Comparison of ENCODE assay signal across 25 cellular contexts in the genomic region with DNA sequence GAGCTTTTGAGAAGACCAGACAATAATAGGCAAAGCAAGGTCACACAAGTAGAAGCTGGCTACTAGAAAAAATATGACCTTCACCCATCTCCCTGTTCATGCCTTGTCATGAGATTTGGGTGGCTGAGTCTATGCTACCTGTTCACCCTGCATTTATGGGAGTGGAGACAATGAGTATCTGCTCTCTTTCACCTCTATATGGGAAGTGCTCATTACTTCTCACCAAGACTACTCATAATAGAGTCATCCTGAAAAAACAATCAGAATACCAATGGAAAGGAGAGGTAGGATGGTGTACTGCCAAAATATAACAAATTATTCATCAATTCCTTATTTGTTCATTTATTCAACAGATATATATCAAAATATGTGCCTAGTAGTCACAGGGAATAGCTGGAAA.
"Had no signal": no experiment of that assay in that cellular context is flagged by ENCODE, and none has a peak within 500 bp of the region (broad histone marks: within the 10 kb centered on the region; RNA-seq: fewer than 3 reads in every experiment).

No MANE protein-coding gene starts in this region.

- DNase-seq: dorsolateral prefrontal cortex; effector CD4-positive, alpha-beta T cell; gastrocnemius medialis; heart left ventricle; left colon; left ventricle myocardium superior; lower lobe of right lung; natural killer cell; occipital lobe; ovary; posterior cingulate gyrus; psoas muscle; right cardiac atrium; spleen; stimulated activated naive B cell treated with anti-CD40 and anti-IgM and Interleukin-4, amounts not matched to agents 10 μg/mL and 1 μg/mL and 100 μg/mL, for 72 hours; upper lobe of left lung had no signal

- H2AFZ ChIP-seq: hepatocyte had no signal

- H3K4me1 Mint-ChIP-seq: memory B cell; natural killer cell; stimulated activated naive B cell treated with anti-CD40 and anti-IgM and Interleukin-4, amounts not matched to agents 10 μg/mL and 1 μg/mL and 100 μg/mL, for 72 hours had no signal

- H3K27me3 Mint-ChIP-seq: memory B cell; stimulated activated naive B cell treated with anti-CD40 and anti-IgM and Interleukin-4, amounts not matched to agents 10 μg/mL and 1 μg/mL and 100 μg/mL, for 72 hours; stimulated activated naive CD8-positive, alpha-beta T cell treated with anti-CD3 and anti-CD28 coated beads, Interleukin-15, Interleukin-2, amounts not matched to agents 100 ng/mL and 50 ng/mL, for 24 hours had no signal

- H3K36me3 Mint-ChIP-seq: memory B cell; stimulated activated naive B cell treated with anti-CD40 and anti-IgM and Interleukin-4, amounts not matched to agents 10 μg/mL and 1 μg/mL and 100 μg/mL, for 72 hours had no signal

- H3K27ac ChIP-seq: dorsolateral prefrontal cortex, esophagus muscularis mucosa, gastrocnemius medialis, heart left ventricle, hepatocyte, lower lobe of right lung, ovary, psoas muscle, skin epidermis, spleen, thoracic aorta, tibial nerve, upper lobe of left lung had no signal

- H3K4me3 Mint-ChIP-seq: memory B cell; natural killer cell; stimulated activated naive B cell treated with anti-CD40 and anti-IgM and Interleukin-4, amounts not matched to agents 10 μg/mL and 1 μg/mL and 100 μg/mL, for 72 hours; stimulated activated naive CD8-positive, alpha-beta T cell treated with anti-CD3 and anti-CD28 coated beads, Interleukin-15, Interleukin-2, amounts not matched to agents 100 ng/mL and 50 ng/mL, for 24 hours had no signal

- H3K4me2 ChIP-seq: hepatocyte had no signal

- H3K27me3 ChIP-seq: dorsolateral prefrontal cortex, esophagus muscularis mucosa, gastrocnemius medialis, heart left ventricle, hepatocyte, ovary, spleen, tibial nerve, upper lobe of left lung had no signal

- FAIRE-seq: colon, urothelium cell line had no signal

- H3K4me1 ChIP-seq: esophagus muscularis mucosa, gastrocnemius medialis, lower lobe of right lung, psoas muscle, spleen, tibial nerve, upper lobe of left lung had no signal

- H3K36me3 ChIP-seq: esophagus muscularis mucosa, gastrocnemius medialis, heart left ventricle, lower lobe of right lung, ovary, spleen, thoracic aorta, tibial nerve, upper lobe of left lung had no signal

- H3K9me3 ChIP-seq: esophagus muscularis mucosa, gastrocnemius medialis, heart left ventricle, lower lobe of right lung, ovary, psoas muscle, thoracic aorta, tibial nerve, upper lobe of left lung had no signal

- ATAC-seq: gastrocnemius medialis; heart left ventricle; left colon; left ventricle myocardium superior; lower lobe of right lung; natural killer cell; psoas muscle; right cardiac atrium; stimulated activated naive B cell treated with anti-CD40 and anti-IgM and Interleukin-4, amounts not matched to agents 10 μg/mL and 1 μg/mL and 100 μg/mL, for 72 hours had no signal

- H3K27ac Mint-ChIP-seq: memory B cell; natural killer cell; stimulated activated naive B cell treated with anti-CD40 and anti-IgM and Interleukin-4, amounts not matched to agents 10 μg/mL and 1 μg/mL and 100 μg/mL, for 72 hours; stimulated activated naive CD8-positive, alpha-beta T cell treated with anti-CD3 and anti-CD28 coated beads, Interleukin-15, Interleukin-2, amounts not matched to agents 100 ng/mL and 50 ng/mL, for 24 hours had no signal

- H3K79me2 ChIP-seq: hepatocyte had no signal

- H3K4me3 ChIP-seq: dorsolateral prefrontal cortex, esophagus muscularis mucosa, gastrocnemius medialis, heart left ventricle, hepatocyte, lower lobe of right lung, ovary, psoas muscle, skin epidermis, spleen, thoracic aorta, tibial nerve, upper lobe of left lung had no signal
